ENCODE assay signal across 8 cellular contexts in genomic region chr6:135181333-135182119, GRCh38. TPM values are rescaled to one million over a fixed set of nuclear protein-coding genes. Genes with fewer than 3 reads are reported as not detected.
DNase-seq lines count a peak whose midpoint lies in the region; ATAC-seq and TF ChIP-seq lines count a peak whose summit lies in the region.

No MANE protein-coding gene starts in this region.

- no peak overlapping the region for H4K91ac ChIP-seq in IMR-90 (ENCODE audit: insufficient read depth, low read depth, low read length)
- H4K91ac ChIP-seq in neuronal stem cell (ENCODE audit: low read depth, low read length, poor library complexity), result no peak overlapping the region

- H2AFZ ChIP-seq in IMR-90 (replicated peaks; ENCODE audit: low read length, poor library complexity), result peak overlapping the region; percentile 94
- peak overlapping the region; percentile 75 for H2AFZ ChIP-seq in fibroblast of lung (ENCODE audit: low read length)
- peak overlapping the region; percentile 92 for H2AFZ ChIP-seq in neuronal stem cell (ENCODE audit: low read length)

- no peak overlapping the region for H3K27ac Mint-ChIP-seq in WTC11

- H3K9me3 ChIP-seq in IMR-90 (ENCODE audit: control insufficient read depth, insufficient read depth, low read length) (no peaks in the 10 kb centered on the region), fibroblast of lung (ENCODE audit: control insufficient read depth, insufficient read depth, low read depth, low read length) (no peaks in the 10 kb centered on the region), neuronal stem cell (replicated peaks in 1 of 2; ENCODE audit: control insufficient read depth in 2 of 2, insufficient read depth in 1 of 2, low read depth in 1 of 2, low read length in 2 of 2) (peaks cover 0 to 2% of the 10 kb centered on the region in 2 donors)

- dilution Hi-C loops in IMR-90 (cut with HindIII; ENCODE audit: low sequenced_read_pairs, unreplicated experiment), result no loop called here

- H3K4ac ChIP-seq in IMR-90 (ENCODE audit: low read depth, low read length) (no peak overlapping the region), neuronal stem cell (ENCODE audit: low read length) (no peak overlapping the region)

- H4K8ac ChIP-seq in IMR-90 (ENCODE audit: low read depth in 2 of 2, low read length in 2 of 2) (no peak overlapping the region), neuronal stem cell (ENCODE audit: low read depth, low read length) (no peak overlapping the region)

- no TSS peak for BruUV-seq in IMR-90 (replicated peaks; lab: Mats Ljungman, UMichigan)

- no peak for TF ChIP-seq CTCF in IMR-90 (conservative IDR thresholded peaks at IDR 0.05; ENCODE audit: low read depth, low read length)
- TF ChIP-seq CTCF in WTC11 (IDR thresholded peaks at IDR 0.05), result no peak
- TF ChIP-seq CTCF in fibroblast of lung (conservative IDR thresholded peaks at IDR 0.05 in 1 of 2, IDR thresholded peaks at IDR 0.05 in 1 of 2; ENCODE audit: low read depth in 1 of 2, low read length in 2 of 2), result no peak

- no peaks in the 10 kb centered on the region for H3K9me3 Mint-ChIP-seq in WTC11

- no peak for TF ChIP-seq POLR2A in IMR-90 (IDR thresholded peaks at IDR 0.05; ENCODE audit: low read depth, low read length)

- H3K14ac ChIP-seq in IMR-90 (replicated peaks; ENCODE audit: low read depth, low read length) (no peak overlapping the region; the same call in 1 of the 2 replicates), neuronal stem cell (ENCODE audit: low read length) (no peak overlapping the region)

- DNase-seq in IMR-90 (no peak), WTC11 (ENCODE audit: low spot score) (peak; percentile 25), fibroblast of lung (ENCODE audit: low read depth in 2 of 2) (peak; percentile 16 to 21), neuronal stem cell (ENCODE audit: low spot score) (peak; percentile 21), NCI-H128 (lab: John Stamatoyannopoulos, UW; ENCODE audit: unreplicated experiment) (no peak)

- in situ Hi-C loops in IMR-90 (cut with MboI; ENCODE audit: low sequenced_read_pairs), result no loop called here

- H3K36me3 Mint-ChIP-seq in WTC11, result peaks cover 4% of the 10 kb centered on the region; the same call in 1 of the 2 replicates

- CTCF ChIA-PET in IMR-90 (lab: Yijun Ruan, JAX), result interaction anchor here (1.0 kb wide), 1 partner anchor 18 kb away, joined by 4 read pairs; no protein-coding TSS in a partner anchor
- CTCF ChIA-PET in WTC11 (lab: Charles Lee), result interaction anchor here (1.9 to 4.0 kb wide), 3 partner anchors 19 to 37 kb away, joined by 9 to 24 read pairs (median 21); no protein-coding TSS in a partner anchor

- peak; percentile 3 for ATAC-seq in GM18498 (IDR thresholded peaks at IDR 0.05; ENCODE audit: unreplicated experiment)
- ATAC-seq in IMR-90 (ENCODE audit: low read depth), result no peak
- peak; percentile 5 for ATAC-seq in WTC11
- ATAC-seq in HG02610 (IDR thresholded peaks at IDR 0.05; ENCODE audit: unreplicated experiment), result no peak
- ATAC-seq in GM18520 (IDR thresholded peaks at IDR 0.05; ENCODE audit: unreplicated experiment), result no peak

- H2AK5ac ChIP-seq in IMR-90 (ENCODE audit: low read depth, low read length) (no peak overlapping the region), neuronal stem cell (ENCODE audit: low read depth, low read length) (no peak overlapping the region)

- H3K4me1 Mint-ChIP-seq in WTC11, result peaks cover 18% of the 10 kb centered on the region

- H3K9me1 ChIP-seq in IMR-90 (ENCODE audit: insufficient read depth, low read length), result no peaks in the 10 kb centered on the region

- H3K27me3 Mint-ChIP-seq in WTC11 (ENCODE audit: low read depth), result peaks cover 42% of the 10 kb centered on the region

- no peak overlapping the region for H2BK15ac ChIP-seq in IMR-90 (ENCODE audit: low read depth, low read length)
- H2BK15ac ChIP-seq in neuronal stem cell (ENCODE audit: low read length), result no peak overlapping the region

- H3K79me2 ChIP-seq in fibroblast of lung (ENCODE audit: control insufficient read depth, insufficient read depth, low read length), result no peaks in the 10 kb centered on the region

- H4K5ac ChIP-seq in IMR-90 (ENCODE audit: low read depth, low read length), result no peak overlapping the region

- H2AK9ac ChIP-seq in IMR-90 (replicated peaks; ENCODE audit: low read depth, low read length, poor library complexity), result peak overlapping the region; percentile 56

- H3K23ac ChIP-seq in IMR-90 (ENCODE audit: low read depth, low read length) (0 out of 2 replicates have a peak overlapping the region, but pooled peaks have one; percentile 18), neuronal stem cell (ENCODE audit: low read depth, low read length, poor library complexity) (no peak overlapping the region)

- H3K18ac ChIP-seq in IMR-90 (ENCODE audit: low read depth, low read length) (no peak overlapping the region), neuronal stem cell (ENCODE audit: low read length) (peak overlapping the region; percentile 84)

- H3K27ac ChIP-seq in IMR-90 (ENCODE audit: insufficient read depth, low read length) (no peak overlapping the region), fibroblast of lung (ENCODE audit: insufficient read depth, low read length) (no peak overlapping the region), neuronal stem cell (replicated peaks; ENCODE audit: low read length) (peak overlapping the region; percentile 33)

- no peak overlapping the region for H2BK5ac ChIP-seq in IMR-90 (ENCODE audit: low read depth, low read length, poor library complexity, severe bottlenecking)
- no peak overlapping the region for H2BK5ac ChIP-seq in neuronal stem cell (ENCODE audit: low read length)

- H3K36me3 ChIP-seq in IMR-90 (ENCODE audit: control insufficient read depth, insufficient read depth, low read length) (no peaks in the 10 kb centered on the region), fibroblast of lung (ENCODE audit: control insufficient read depth, insufficient read depth, low read length) (no peaks in the 10 kb centered on the region), neuronal stem cell (replicated peaks in 1 of 2; ENCODE audit: control insufficient read depth in 2 of 2, insufficient read depth in 2 of 2, low read length in 2 of 2) (peaks cover 0 to 6% of the 10 kb centered on the region in 2 donors)

- no peaks in the 10 kb centered on the region for H3K79me1 ChIP-seq in IMR-90 (ENCODE audit: low read depth in 1 of 2, low read length in 2 of 2)
- no peaks in the 10 kb centered on the region for H3K79me1 ChIP-seq in neuronal stem cell (ENCODE audit: low read depth, low read length)

- POLR2A ChIA-PET in IMR-90 (lab: Charles Lee; ENCODE audit: unreplicated experiment), result no interaction called here
- POLR2A ChIA-PET in WTC11 (lab: Charles Lee), result interaction anchor here (1.2 kb wide), 1 partner anchor 127 kb away, joined by 6 read pairs; the partner anchor contains the start of gene HBS1L

- 0% methylated on average over 28 of the region's 62 CpGs; no CpG with 5 or more reads in 1 of the 2 experiments for WGBS in IMR-90 (ENCODE audit: extremely low coverage in 2 of 2, insufficient read length in 1 of 2), 2 experiments
- no CpG with 5 or more reads among the region's 62 CpGs for WGBS in neuronal stem cell (ENCODE audit: extremely low coverage in 2 of 2, insufficient read length in 2 of 2, insufficient replicate concordance in 1 of 2), 2 donors

- peak overlapping the region; percentile 93 for H3K4me3 Mint-ChIP-seq in WTC11

- peaks cover 4% of the 10 kb centered on the region; the same call in 1 of the 2 replicates for H3K4me1 ChIP-seq in IMR-90 (ENCODE audit: control insufficient read depth, insufficient read depth, low read length)
- peaks cover 4% of the 10 kb centered on the region for H3K4me1 ChIP-seq in fibroblast of lung (ENCODE audit: control insufficient read depth, extremely low read depth, insufficient read depth, low read length)
- peaks cover 7 to 8% of the 10 kb centered on the region in 2 donors for H3K4me1 ChIP-seq in neuronal stem cell (ENCODE audit: control insufficient read depth in 2 of 2, insufficient read depth in 1 of 2, low read depth in 1 of 2, low read length in 2 of 2)

- H3K4me2 ChIP-seq in IMR-90 (ENCODE audit: low read depth, low read length) (peak overlapping the region; percentile 99), fibroblast of lung (ENCODE audit: extremely low read depth, insufficient read depth, low read length) (peak overlapping the region; percentile 99), neuronal stem cell (ENCODE audit: insufficient read depth, low read length, poor library complexity, severe bottlenecking) (peak overlapping the region; percentile 97)

- intact Hi-C loops in IMR-90 (cut with micrococcal nuclease), result loop anchor here (5.0 kb wide), 1 partner anchor 241 kb away; no protein-coding TSS in a partner anchor

- no peak overlapping the region for H3K56ac ChIP-seq in IMR-90 (ENCODE audit: extremely low read depth, insufficient read depth, low read length)

- TF ChIP-seq RAD21 in IMR-90 (IDR thresholded peaks at IDR 0.05; ENCODE audit: low read length), result no peak

- H2BK120ac ChIP-seq in IMR-90 (ENCODE audit: low read depth, low read length) (no peak overlapping the region), neuronal stem cell (ENCODE audit: low read depth, low read length) (no peak overlapping the region)

- no peak overlapping the region for H2BK20ac ChIP-seq in IMR-90 (ENCODE audit: low read depth, low read length)

- no peaks in the 10 kb centered on the region for H4K20me1 ChIP-seq in IMR-90 (ENCODE audit: insufficient read depth, low read length)
- H4K20me1 ChIP-seq in fibroblast of lung (ENCODE audit: control insufficient read depth, extremely low read depth, insufficient read depth, low read length), result no peaks in the 10 kb centered on the region

- H2BK12ac ChIP-seq in neuronal stem cell (ENCODE audit: low read length), result no peak overlapping the region

- H3K9ac ChIP-seq in IMR-90 (ENCODE audit: low read depth, low read length), result peak overlapping the region; percentile 48; the same call in 1 of the 2 replicates
- H3K9ac ChIP-seq in fibroblast of lung (ENCODE audit: insufficient read depth, low read length), result peak overlapping the region; percentile 35
- H3K9ac ChIP-seq in neuronal stem cell (ENCODE audit: low read depth, low read length, poor library complexity), result peak overlapping the region; percentile 35

- peaks cover 34% of the 10 kb centered on the region for H3K27me3 ChIP-seq in IMR-90 (ENCODE audit: control insufficient read depth, insufficient read depth, low read length)
- peaks cover 6% of the 10 kb centered on the region for H3K27me3 ChIP-seq in fibroblast of lung (ENCODE audit: control insufficient read depth, insufficient read depth, low read length)
- H3K27me3 ChIP-seq in neuronal stem cell (ENCODE audit: control insufficient read depth in 3 of 3, insufficient read depth in 3 of 3, low read depth in 1 of 3, low read length in 3 of 3), result peaks cover 6 to 60% (median 23%) of the 10 kb centered on the region in 3 experiments

- H3K4me3 ChIP-seq in IMR-90 (ENCODE audit: insufficient read depth, low read depth, low read length) (peak overlapping the region; percentile 72), fibroblast of lung (replicated peaks in 1 of 4; ENCODE audit: control extremely low read depth in 1 of 4, insufficient read depth in 1 of 4, low read depth in 3 of 4, low read length in 4 of 4) (peak overlapping the region; percentile 64 to 72 (median 66)), neuronal stem cell (ENCODE audit: low read length in 2 of 2) (peak overlapping the region; percentile 70 to 84)

RNA-seq across cellular contexts. Expression of gene MYB, which starts 0.4 kb away (rescaled TPM):
- total RNA-seq in IMR-90 (2012; rRNA removed) (0.83 and 0.90 TPM in 2 replicates), WTC11 (2021) (4.3 to 6.1 TPM (median 5.1 TPM) in 3 replicates), fibroblast of lung (under 0.01 TPM in 1 of 2 replicates, not detected in the other)
- polyA plus RNA-seq in IMR-90 (2012; rRNA removed) (0.22 and 0.44 TPM in 2 replicates), fibroblast of lung (0.16 and 0.35 TPM in 2 replicates)
- polyA plus RNA-seq in IMR-90 (2012; cell fraction: cytosol; rRNA removed), result 0.07 and 0.23 TPM in 2 replicates
- 0.11 and 0.55 TPM in 2 replicates for polyA plus RNA-seq in IMR-90 (2012; cell fraction: nucleus; rRNA removed; ENCODE audit: low replicate concordance)
- polyA plus RNA-seq in fibroblast of lung (2012), result 0.15 and 0.33 TPM in 2 replicates
- polyA minus RNA-seq in fibroblast of lung (ENCODE audit: low replicate concordance), result 6.4 TPM in 1 of 2 replicates, not detected in the other
- 2.6 TPM for polyA plus RNA-seq in neuronal stem cell (2013, experiment 1 of 2)
- polyA plus RNA-seq in neuronal stem cell (2013, experiment 2 of 2), result 2.3 TPM

Comparison
In these comparisons a context has a peak if more than half of its experiments do, and no peak if none do; other contexts are left out.
1. ATAC-seq: peak in GM18498 (single experiment) and WTC11 (single experiment); none in IMR-90 (single experiment), HG02610 (single experiment) and GM18520 (single experiment).
2. DNase-seq: peak in WTC11 (single experiment), fibroblast of lung (2 of 2) and neuronal stem cell (single experiment); none in IMR-90 (single experiment) and NCI-H128 (single experiment).
3. Peak in every context shown above with its lines, with median percentiles within 50 percentile points of each other: H2AFZ ChIP-seq, H3K4me2 ChIP-seq, H3K4me3 ChIP-seq and H3K9ac ChIP-seq.